ENCODE assay signal across 12 cellular contexts in the genomic region with DNA sequence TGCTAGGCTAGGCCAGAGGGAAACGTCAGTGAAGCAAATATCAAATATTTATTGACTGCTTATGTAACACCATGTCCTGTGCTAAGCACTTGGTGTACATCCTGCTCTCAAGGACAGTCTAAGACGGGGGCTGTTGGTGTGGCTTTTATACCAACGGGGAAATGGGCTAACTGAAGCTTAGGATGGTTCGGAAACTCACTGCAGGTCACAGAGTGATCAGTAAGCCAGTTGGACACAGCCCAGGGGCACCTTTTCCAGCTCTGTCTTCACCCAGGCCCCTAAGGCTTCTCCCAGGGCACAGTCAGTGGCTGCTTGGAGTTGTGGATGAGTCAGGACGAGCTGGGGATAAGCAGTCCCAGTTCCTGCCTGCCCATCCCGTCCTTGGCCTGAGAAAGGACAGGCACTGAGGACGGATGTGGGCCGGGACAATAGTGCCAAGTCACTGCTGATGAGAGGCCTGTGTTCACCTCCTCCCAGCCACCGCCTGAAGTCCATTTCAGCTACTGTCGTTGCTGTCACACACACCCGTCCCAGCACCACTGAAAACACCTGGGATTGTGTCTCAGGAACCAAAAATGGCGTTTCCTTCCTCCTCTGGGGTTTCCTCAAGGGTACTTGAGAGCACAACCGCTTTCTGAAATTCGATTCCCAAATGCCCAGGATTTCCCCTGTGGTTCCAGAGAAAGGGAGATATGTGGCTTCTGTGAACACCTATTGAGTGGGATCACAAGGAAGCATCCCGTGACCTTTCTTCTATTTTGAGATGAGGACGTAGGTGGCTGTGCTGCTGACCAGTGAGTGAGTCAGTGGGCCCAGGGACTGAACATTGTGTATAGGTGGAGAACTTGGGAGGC. TPM values are rescaled to one million over a fixed set of nuclear protein-coding genes. Genes with fewer than 3 reads are reported as not detected.
A peak's percentile ranks its signal among the peaks of the same experiment; 100 is the strongest.
DNase-seq lines count a peak whose midpoint lies in the region; ATAC-seq, FAIRE-seq and TF ChIP-seq lines count a peak whose summit lies in the region.
"Had no signal": no experiment of that assay in that cellular context is flagged by ENCODE, and none has a peak within 500 bp of the region (broad histone marks: within the 10 kb centered on the region; RNA-seq: fewer than 3 reads in every experiment).

No MANE protein-coding gene starts in this region.

- no peak for TF ChIP-seq RAD21 in K562 (CRISPR knock-in tag; conservative IDR thresholded peaks at IDR 0.05 in 1 of 2, IDR thresholded peaks at IDR 0.05 in 1 of 2)

- peak overlapping the region; percentile 21; the same call in 1 of the 2 replicates for H3K4me2 ChIP-seq in K562 (ENCODE audit: insufficient read depth, low read length)

- no peak for TF ChIP-seq EP300 in K562 (IDR thresholded peaks at IDR 0.05; ENCODE audit: low read length)

- H3K9me3 Mint-ChIP-seq in stimulated activated effector memory CD8-positive, alpha-beta T cell treated with anti-CD3 and anti-CD28 coated beads, Interleukin-12 subunit alpha, Interleukin-12 subunit beta, amount 100 ng/mL, for 72 hours = peaks cover 7% of the 10 kb centered on the region
- peaks cover 0 to 48% (median 19%) of the 10 kb centered on the region in 9 donors for H3K9me3 Mint-ChIP-seq in naive thymus-derived CD8-positive, alpha-beta T cell

- H4K20me1 ChIP-seq in K562 (replicated peaks; ENCODE audit: control insufficient read depth, insufficient read depth, low read length) = no peaks in the 10 kb centered on the region

- no peak overlapping the region for H3K4me3 ChIP-seq in K562
- H3K4me3 ChIP-seq: esophagus muscularis mucosa, tibial artery had no signal

- no peaks in the 10 kb centered on the region for H3K4me1 Mint-ChIP-seq in stimulated activated effector memory CD8-positive, alpha-beta T cell treated with anti-CD3 and anti-CD28 coated beads, Interleukin-12 subunit alpha, Interleukin-12 subunit beta, amount 100 ng/mL, for 72 hours
- peaks cover 0 to 2% (median 0%) of the 10 kb centered on the region in 4 donors for H3K4me1 Mint-ChIP-seq in naive thymus-derived CD8-positive, alpha-beta T cell

- no TSS peak for BruUV-seq in K562 (replicated peaks; lab: Mats Ljungman, UMichigan)

- no peaks in the 10 kb centered on the region for H3K9me1 ChIP-seq in K562 (ENCODE audit: control insufficient read depth, insufficient read depth, low read length)

- in situ Hi-C loops in K562 (cut with MboI) (no loop called here), ACHN (cut with HindIII; ENCODE audit: low pct_ligation_motif_present, low pct_unique_long_range_greater_than_20kb, low sequenced_read_pairs) (no loop called here)

- peaks cover 7% of the 10 kb centered on the region for H3K9me3 ChIP-seq in K562 (replicated peaks; ENCODE audit: control insufficient read depth, insufficient read depth, low read depth, low read length)

- intact Hi-C loops in K562 (cut with micrococcal nuclease) = no loop called here

- no peak for FAIRE-seq in K562 (lab: Jason Lieb, UNC)

- DNase-seq in DMS53 (lab: John Stamatoyannopoulos, UW) = peak; percentile 58
- DNase-seq in DMS53 treated with DMSO at 0.1 percent for 48 hours (lab: John Stamatoyannopoulos, UW; ENCODE audit: unreplicated experiment) = no peak
- DNase-seq in K562 (ENCODE audit: extremely low read depth in 1 of 4, low spot score in 3 of 4) = peak in 3 of 4 experiments; percentile 9 to 46 (median 39)
- peak; percentile 82 for DNase-seq in islet precursor cell
- DNase-seq in stimulated activated effector memory CD8-positive, alpha-beta T cell treated with anti-CD3 and anti-CD28 coated beads, Interleukin-12 subunit alpha, Interleukin-12 subunit beta, amount 100 ng/mL, for 72 hours (ENCODE audit: low spot score in 2 of 2) = no peak
- DNase-seq in naive thymus-derived CD8-positive, alpha-beta T cell = no peak
- DNase-seq in ACHN = no peak
- DNase-seq: 8988T; NK-92 treated with Interleukin-12 subunit alpha and Interleukin-12 subunit beta, amount 100 ng/mL, for 24 hours; tibial artery had no signal

- H3K36me3 ChIP-seq in K562 (ENCODE audit: control insufficient read depth, insufficient read depth, low read length) = no peaks in the 10 kb centered on the region
- H3K36me3 ChIP-seq: esophagus muscularis mucosa, tibial artery had no signal

- POLR2A ChIA-PET in K562 (lab: Yijun Ruan, JAX) = interaction anchor here (1.2 kb wide), 1 partner anchor 10 kb away, joined by 3 read pairs; no protein-coding TSS in a partner anchor
- POLR2A ChIA-PET in naive thymus-derived CD8-positive, alpha-beta T cell (lab: Charles Lee) = no interaction called here

- H2AFZ ChIP-seq in K562 (ENCODE audit: low read depth, low read length) = peak overlapping the region; percentile 88

- peak overlapping the region; percentile 54; the same call in 2 of the 3 replicates for H3K27ac ChIP-seq in K562 (ENCODE audit: extremely low read depth, low read depth, low read length)
- H3K27ac ChIP-seq: esophagus muscularis mucosa, tibial artery had no signal

- peak overlapping the region; percentile 4 for H3K27ac Mint-ChIP-seq in stimulated activated effector memory CD8-positive, alpha-beta T cell treated with anti-CD3 and anti-CD28 coated beads, Interleukin-12 subunit alpha, Interleukin-12 subunit beta, amount 100 ng/mL, for 72 hours
- no peak overlapping the region for H3K27ac Mint-ChIP-seq in naive thymus-derived CD8-positive, alpha-beta T cell

- H3K27me3 ChIP-seq in K562 (ENCODE audit: control insufficient read depth in 2 of 2, insufficient read depth in 2 of 2, low read length in 2 of 2) = no peaks in the 10 kb centered on the region
- H3K27me3 ChIP-seq: esophagus muscularis mucosa, tibial artery had no signal

- TF ChIP-seq CTCF in K562 (IDR thresholded peaks at IDR 0.05 in 2 of 3, conservative IDR thresholded peaks at IDR 0.05 in 1 of 3; ENCODE audit: insufficient read depth in 2 of 3, low read depth in 1 of 3, low read length in 3 of 3) = no peak

- ATAC-seq in K562 (peak; percentile 83), HG02840 (IDR thresholded peaks at IDR 0.05; ENCODE audit: low FRiP score, unreplicated experiment) (no peak)
- ATAC-seq in stimulated activated effector memory CD8-positive, alpha-beta T cell treated with anti-CD3 and anti-CD28 coated beads, Interleukin-12 subunit alpha, Interleukin-12 subunit beta, amount 100 ng/mL, for 72 hours = no peak
- no peak for ATAC-seq in naive thymus-derived CD8-positive, alpha-beta T cell

- H3K27me3 Mint-ChIP-seq in naive thymus-derived CD8-positive, alpha-beta T cell = peaks cover 2 to 21% (median 8%) of the 10 kb centered on the region in 5 donors

- no peak overlapping the region for H3K4me3 Mint-ChIP-seq in stimulated activated effector memory CD8-positive, alpha-beta T cell treated with anti-CD3 and anti-CD28 coated beads, Interleukin-12 subunit alpha, Interleukin-12 subunit beta, amount 100 ng/mL, for 72 hours
- H3K4me3 Mint-ChIP-seq in naive thymus-derived CD8-positive, alpha-beta T cell = no peak overlapping the region

- 47% methylated on average over 16 of the region's 16 CpGs for WGBS in K562 (ENCODE audit: insufficient coverage, low coverage, missing lambda C conversion rate)

- H3K9ac ChIP-seq in K562 (ENCODE audit: insufficient read depth in 1 of 2, low read depth in 2 of 2, low read length in 2 of 2) = no peak overlapping the region; a peak in 2 of 4 replicates

- CTCF ChIA-PET in K562 (lab: Yijun Ruan, JAX; ENCODE audit: low intra/inter-chr PET ratio) = no interaction called here

- no peak for TF ChIP-seq POLR2A in K562 (conservative IDR thresholded peaks at IDR 0.05)

- peaks cover 4 to 7% of the 10 kb centered on the region in 2 experiments; a peak in 2 of 5 replicates for H3K4me1 ChIP-seq in K562 (replicated peaks in 1 of 2; ENCODE audit: control insufficient read depth in 2 of 2, insufficient read depth in 2 of 2, low read length in 2 of 2)
- H3K4me1 ChIP-seq: tibial artery had no signal

- no peaks in the 10 kb centered on the region for H3K79me2 ChIP-seq in K562 (ENCODE audit: control insufficient read depth, insufficient read depth, low read length)

- no peaks in the 10 kb centered on the region for H3K36me3 Mint-ChIP-seq in stimulated activated effector memory CD8-positive, alpha-beta T cell treated with anti-CD3 and anti-CD28 coated beads, Interleukin-12 subunit alpha, Interleukin-12 subunit beta, amount 100 ng/mL, for 72 hours
- H3K36me3 Mint-ChIP-seq in naive thymus-derived CD8-positive, alpha-beta T cell = peaks cover 0 to 35% (median 25%) of the 10 kb centered on the region in 3 donors

TF ChIP-seq in K562, 482 proteins besides CTCF, POLR2A, EP300 and RAD21 (continues in another document):
- TF ChIP-seq MTA2 (IDR thresholded peaks at IDR 0.05; ENCODE audit: low read depth) (no peak), ETV1 (tag; conservative IDR thresholded peaks at IDR 0.05; ENCODE audit: low read depth) (peak; percentile 52), ZFP1 (CRISPR knock-in tag; IDR thresholded peaks at IDR 0.05) (no peak), FOSL1 (tag; conservative IDR thresholded peaks at IDR 0.05) (0 out of 2 replicates have a peak, but pooled peaks have one; percentile 19), CTBP1 (IDR thresholded peaks at IDR 0.05; ENCODE audit: borderline replicate concordance) (0 out of 2 replicates have a peak, but pooled peaks have one; percentile 20), MXI1 (IDR thresholded peaks at IDR 0.05; ENCODE audit: low read depth, low read length) (no peak), TARDBP (IDR thresholded peaks at IDR 0.05) (no peak), HDAC3 (IDR thresholded peaks at IDR 0.05; ENCODE audit: borderline replicate concordance, partially characterized antibody) (no peak)

RNA-seq across cellular contexts. Expression of gene SPRY4, which starts 17.5 kb away (rescaled TPM):
- total RNA-seq in K562 (2011; cell fraction: chromatin; rRNA removed; ENCODE audit: low replicate concordance) = 49.3 and 108 TPM in 2 replicates
- total RNA-seq in K562 (2011; cell fraction: nucleolus; rRNA removed) = 62.4 and 87.6 TPM in 2 replicates
- total RNA-seq in K562 (2011; cell fraction: nucleoplasm; rRNA removed) = 57.4 and 69.9 TPM in 2 replicates
- total RNA-seq in K562 (2014; rRNA removed) = 11.2 and 20.4 TPM in 2 replicates
- total RNA-seq in K562 (2014; rRNA removed; fragmentation: Illumina TruSeq; extraction: Trizol) = 8.8 and 9.5 TPM in 2 replicates
- 7.1 and 8.9 TPM in 2 replicates for total RNA-seq in K562 (2015; rRNA removed; fragmentation: Illumina TruSeq; extraction: Trizol)
- 20.0 and 24.2 TPM in 2 replicates for total RNA-seq in K562 (2021)
- 6.0 and 6.3 TPM in 2 replicates for polyA plus RNA-seq in K562 (2011; rRNA removed)
- polyA plus RNA-seq in K562 (2011; cell fraction: cytosol; rRNA removed) = 5.5 and 10.9 TPM in 2 replicates
- 15.8 and 47.7 TPM in 2 replicates for polyA plus RNA-seq in K562 (2011; cell fraction: nucleus; rRNA removed)
- 16.9 and 24.3 TPM in 2 replicates for polyA plus RNA-seq in K562 (2012)
- 12.2 and 19.8 TPM in 2 replicates for polyA plus RNA-seq in K562 (2014; fragmentation: Illumina TruSeq; extraction: Trizol)
- polyA plus RNA-seq in K562 (2014; fragmentation: Nextera tagmentation; extraction: Ambion mirVana) = 1 to 10 TPM; 2.6 to 3.1 TPM
- 11.6 and 14.9 TPM in 2 replicates for polyA plus RNA-seq in K562 (2014; rRNA removed)
- 9.9 and 18.2 TPM in 2 replicates for polyA minus RNA-seq in K562 (2011; rRNA and poly(A)+ RNA removed)
- 8.3 and 14.6 TPM in 2 replicates for polyA minus RNA-seq in K562 (2011; cell fraction: cytosol; rRNA and poly(A)+ RNA removed)
- 26.0 and 38.8 TPM in 2 replicates for polyA minus RNA-seq in K562 (2011; cell fraction: nucleus; rRNA and poly(A)+ RNA removed)
- total RNA-seq in naive thymus-derived CD8-positive, alpha-beta T cell = not detected
- not detected for polyA plus RNA-seq in naive thymus-derived CD8-positive, alpha-beta T cell

Comparison
In these comparisons a context has a peak if more than half of its experiments do, and no peak if none do; other contexts are left out.
1. DNase-seq: peak in DMS53 (single experiment), K562 (3 of 4) and islet precursor cell (single experiment); none in DMS53 treated with DMSO at 0.1 percent for 48 hours (single experiment), stimulated activated effector memory CD8-positive, alpha-beta T cell treated with anti-CD3 and anti-CD28 coated beads, Interleukin-12 subunit alpha, Interleukin-12 subunit beta, amount 100 ng/mL, for 72 hours (0 of 2), naive thymus-derived CD8-positive, alpha-beta T cell (0 of 10) and ACHN (single experiment).
2. RNA of gene SPRY4, which starts 17.5 kb away (total RNA-seq): 7.1 to 108 TPM in K562; not detected in naive thymus-derived CD8-positive, alpha-beta T cell; every median in the first group is over 4 times any median in the second.